In genomic region chrX:47523297-47523696, GRCh38 we compare ENCODE assay signal across 8 cellular contexts. TPM values are rescaled to one million over a fixed set of nuclear protein-coding genes. Genes with fewer than 3 reads are reported as not detected.
DNase-seq lines count a peak whose midpoint lies in the region; ATAC-seq and TF ChIP-seq lines count a peak whose summit lies in the region.

No MANE protein-coding gene starts in this region.

- no peaks in the 10 kb centered on the region for H3K9me3 ChIP-seq in A673 (ENCODE audit: low read depth, low read length, poor library complexity, severe bottlenecking)
- H3K9me3 ChIP-seq in liver (ENCODE audit: control insufficient read depth in 4 of 4, low read length in 3 of 4) = no peaks in the 10 kb centered on the region

- H3K36me3 ChIP-seq in A673 (ENCODE audit: insufficient read depth, low read length, poor library complexity, severe bottlenecking) (no peaks in the 10 kb centered on the region), liver (ENCODE audit: control insufficient read depth in 4 of 4, insufficient read depth in 3 of 4, low read depth in 1 of 4, low read length in 3 of 4) (no peaks in the 10 kb centered on the region)

- H3K27me3 ChIP-seq in A673 (replicated peaks; ENCODE audit: insufficient read depth, low read depth, low read length, poor library complexity) = no peaks in the 10 kb centered on the region
- no peaks in the 10 kb centered on the region for H3K27me3 ChIP-seq in liver (ENCODE audit: control insufficient read depth in 4 of 4, insufficient read depth in 4 of 4, low read length in 3 of 4)

- H3K27ac ChIP-seq in A673 (ENCODE audit: low read depth, low read length, poor library complexity, severe bottlenecking) = peak overlapping the region; percentile 50
- H3K27ac ChIP-seq in liver (ENCODE audit: low read depth in 1 of 2, low read length in 2 of 2) = no peak overlapping the region

- H3K4me1 ChIP-seq in A673 (ENCODE audit: insufficient read depth, low read length, poor library complexity, severe bottlenecking) (no peaks in the 10 kb centered on the region), liver (ENCODE audit: control insufficient read depth in 4 of 4, insufficient read depth in 4 of 4, low read length in 3 of 4) (peaks cover 0 to 6% (median 3%) of the 10 kb centered on the region in 4 donors)

- H3K4me3 ChIP-seq in A673 (ENCODE audit: low read depth, low read length, poor library complexity, severe bottlenecking) = peak overlapping the region; percentile 55
- peak overlapping the region in 2 of 3 donors; percentile 42 to 54 for H3K4me3 ChIP-seq in liver (ENCODE audit: low read depth in 1 of 3, low read length in 3 of 3)

- BruUV-seq in A673 (replicated peaks; lab: Mats Ljungman, UMichigan) = no TSS peak

- POLR2A ChIA-PET in A673 (lab: Charles Lee; ENCODE audit: low non-redundant PET) = no interaction called here

- CTCF ChIA-PET in A673 (lab: Charles Lee) = interaction anchor here (0.6 to 1.4 kb wide), 3 partner anchors 26 to 306 kb away, joined by 4 to 9 read pairs (median 5); no protein-coding TSS in a partner anchor

- 5% methylated on average over 33 of the region's 33 CpGs for WGBS in liver

- intact Hi-C loops in A673 (cut with micrococcal nuclease; ENCODE audit: unreplicated experiment) = loop anchor here (2.0 kb wide), 1 partner anchor 330 kb away; the partner anchor contains the start of gene UBA1

- TF ChIP-seq RAD21 in liver (IDR thresholded peaks at IDR 0.05) = peak; percentile 74 to 87

- TF ChIP-seq CTCF in A673 (conservative IDR thresholded peaks at IDR 0.05; ENCODE audit: low read depth, low read length) (peak; percentile 73), liver (IDR thresholded peaks at IDR 0.05; ENCODE audit: low read depth, low read length, missing input control) (peak; percentile 70)

- DNase-seq in A673 (ENCODE audit: low spot score) (peak; percentile 79), NCI-H510A treated with DMSO at 0.1 percent for 48 hours (lab: John Stamatoyannopoulos, UW) (peak; percentile 64), dedifferentiated amniotic fluid mesenchymal stem cell (ENCODE audit: extremely low spot score) (peak; percentile 53)
- peak; percentile 75 for DNase-seq in activated CD4-positive, alpha-beta T cell treated with anti-CD3 and anti-CD28 coated beads, Interleukin-2, amount 50 U/mL, for 1 hour
- DNase-seq in stimulated activated CD4-positive, alpha-beta T cell treated with anti-CD3 and anti-CD28 coated beads, Interleukin-4, amount 100 ng/mL, for 1 hour = peak; percentile 81

- H3K9ac ChIP-seq in liver (ENCODE audit: low read depth in 1 of 2, low read length in 2 of 2) = no peak overlapping the region

- ATAC-seq in GM18517 (IDR thresholded peaks at IDR 0.05; ENCODE audit: unreplicated experiment) = peak; percentile 48
- ATAC-seq in HG03139 (IDR thresholded peaks at IDR 0.05; ENCODE audit: unreplicated experiment) = peak; percentile 91

TF ChIP-seq in liver, 16 proteins besides CTCF, POLR2A, EP300 and RAD21:
- TF ChIP-seq HNF4A (conservative IDR thresholded peaks at IDR 0.05) (peak in 1 of 2 donors; percentile 43), JUND (IDR thresholded peaks at IDR 0.05) (no peak), FOXA1 (IDR thresholded peaks at IDR 0.05) (no peak), TAF1 (conservative IDR thresholded peaks at IDR 0.05) (no peak), NR2F2 (IDR thresholded peaks at IDR 0.05) (no peak)
TF ChIP-seq in liver: peak in this region for 1.

RNA-seq across cellular contexts. Expression of gene ARAF, which starts 37.7 kb away (rescaled TPM):
- total RNA-seq in A673 (2021) (60.0 and 60.9 TPM in 2 replicates), liver (10 to 100 TPM; 16.2 to 32.4 TPM)
- polyA plus RNA-seq in liver = 10 to 100 TPM; 45.4 to 59.8 TPM

RNA-seq across cellular contexts. Expression of gene ZNF41, which starts 40.3 kb away (rescaled TPM):
- total RNA-seq in A673 (2021) = 6.4 and 6.8 TPM in 2 replicates
- total RNA-seq in liver = 1 to 10 TPM; 2.9 to 5.0 TPM
- 1 to 10 TPM; 1.9 to 2.2 TPM for polyA plus RNA-seq in liver

RNA-seq across cellular contexts. Expression of gene TIMP1, which starts 58.9 kb away (rescaled TPM):
- total RNA-seq in A673 (2021) = 386 and 471 TPM in 2 replicates
- 10 to 100 TPM; 18.0 to 79.4 TPM for total RNA-seq in liver
- 1,000 to 10,000 TPM in 1 of 2 donors, 100 to 1,000 TPM in 1; 213 to 1,609 TPM for polyA plus RNA-seq in liver
